In genomic region chr5:121279801-121280200, GRCh38 we compare ENCODE assay signal across 7 cellular contexts.
"Had no signal": no experiment of that assay in that cellular context is flagged by ENCODE, and none has a peak within 500 bp of the region (broad histone marks: within the 10 kb centered on the region; RNA-seq: fewer than 3 reads in every experiment).

No MANE protein-coding gene starts in this region.

- H3K36me3 Mint-ChIP-seq: IgD-negative memory B cell had no signal

- FAIRE-seq: HepG2, HTR-8/SVneo had no signal

- H3K27me3 Mint-ChIP-seq: IgD-negative memory B cell had no signal

- H3K9me3 Mint-ChIP-seq: IgD-negative memory B cell had no signal

- H3K27ac Mint-ChIP-seq: IgD-negative memory B cell had no signal

- H3K27ac ChIP-seq: HL-60 had no signal

- DNase-seq: IMR-90, KBM-7, KG1 had no signal

- ATAC-seq: HepG2 had no signal

- H3K4me3 Mint-ChIP-seq: IgD-negative memory B cell had no signal

- H3K4me1 Mint-ChIP-seq: IgD-negative memory B cell had no signal
